8 cellular contexts compared by ENCODE assay signal in genomic region chr13:29594310-29594709, GRCh38. TPM values are rescaled to one million over a fixed set of nuclear protein-coding genes. Genes with fewer than 3 reads are reported as not detected.
DNase-seq lines count a peak whose midpoint lies in the region; ATAC-seq, FAIRE-seq and TF ChIP-seq lines count a peak whose summit lies in the region.

No MANE protein-coding gene starts in this region.

- H3K4me2 ChIP-seq in hepatocyte: peak overlapping the region; percentile 95

- DNase-seq in Daoy (ENCODE audit: low read depth): peak; percentile 75
- DNase-seq in HS-5 (ENCODE audit: low read depth): peak; percentile 58
- DNase-seq in RPMI8226: peak; percentile 63
- peak; percentile 27 for DNase-seq in amniotic stem cell (lab: John Stamatoyannopoulos, UW)
- peak; percentile 61 for DNase-seq in hepatocyte (ENCODE audit: low spot score)
- peak; percentile 68 for DNase-seq in small intestine
- DNase-seq in cerebellar nuclear complex (lab: John Stamatoyannopoulos, UW): no peak

- TF ChIP-seq CTCF in hepatocyte (IDR thresholded peaks at IDR 0.05; ENCODE audit: poor library complexity): no peak

- no peaks in the 10 kb centered on the region for H3K9me3 ChIP-seq in hepatocyte (ENCODE audit: low read depth)
- no peaks in the 10 kb centered on the region for H3K9me3 ChIP-seq in small intestine (ENCODE audit: control insufficient read depth, low read depth)

- H3K4me3 ChIP-seq in hepatocyte (peak overlapping the region; percentile 99), small intestine (ENCODE audit: low read depth in 1 of 2, low read length in 2 of 2) (peak overlapping the region; percentile 77 to 88)

- no peaks in the 10 kb centered on the region for H3K9me2 ChIP-seq in hepatocyte (replicated peaks; ENCODE audit: insufficient read depth)

- H3K4me1 ChIP-seq in hepatocyte (ENCODE audit: insufficient read depth) (peaks cover 4% of the 10 kb centered on the region), small intestine (ENCODE audit: control insufficient read depth in 2 of 2, insufficient read depth in 1 of 2, low read depth in 1 of 2, low read length in 1 of 2) (no peaks in the 10 kb centered on the region)

- H4K20me1 ChIP-seq in hepatocyte (ENCODE audit: insufficient read depth, poor library complexity, severe bottlenecking): peaks cover 25% of the 10 kb centered on the region

- peak; percentile 36 for ATAC-seq in GM21390 (IDR thresholded peaks at IDR 0.05; ENCODE audit: unreplicated experiment)

- H3K27me3 ChIP-seq in hepatocyte (peaks cover 9% of the 10 kb centered on the region), small intestine (ENCODE audit: control insufficient read depth in 2 of 2, insufficient read depth in 2 of 2, low read length in 2 of 2) (no peaks in the 10 kb centered on the region)

- no peaks in the 10 kb centered on the region for H3K36me3 ChIP-seq in hepatocyte (replicated peaks; ENCODE audit: insufficient read depth, low read depth)
- no peaks in the 10 kb centered on the region for H3K36me3 ChIP-seq in small intestine (ENCODE audit: control insufficient read depth in 2 of 2, insufficient read depth in 2 of 2, low read length in 2 of 2)

- H3K27ac ChIP-seq in hepatocyte (peak overlapping the region; percentile 84), small intestine (ENCODE audit: low read depth in 1 of 2, low read length in 1 of 2) (peak overlapping the region; percentile 82 to 91)

- peaks cover 61% of the 10 kb centered on the region for H3K79me2 ChIP-seq in hepatocyte

- FAIRE-seq in small intestine (lab: Jason Lieb, UNC): no peak

- WGBS in hepatocyte (ENCODE audit: low lambda C conversion rate, missing lambda C conversion rate): 17% methylated on average over 9 of the region's 9 CpGs
- WGBS in small intestine, 3 donors: 3 to 17% (median 15%) methylated on average over 9 of the region's 9 CpGs

- H2AFZ ChIP-seq in hepatocyte: peak overlapping the region; percentile 77

RNA-seq across cellular contexts. Expression of gene SLC7A1, which starts 1.2 kb away (rescaled TPM):
- 15.6 and 22.0 TPM in 2 replicates for total RNA-seq in Daoy (2014; rRNA removed; shearing (Covaris generic))
- total RNA-seq in hepatocyte: 10.8 and 16.2 TPM in 2 replicates
- 9.8 and 10.1 TPM in 2 replicates for polyA plus RNA-seq in hepatocyte
- polyA plus RNA-seq in small intestine: 10 to 100 TPM in 1 of 3 donors, 1 to 10 TPM in 2; 3.2 to 34.6 (median 4.2) TPM

Comparison
In these comparisons a context has a peak if more than half of its experiments do, and no peak if none do; other contexts are left out.
1. DNase-seq: peak in Daoy (single experiment), HS-5 (single experiment), RPMI8226 (single experiment), amniotic stem cell (single experiment), hepatocyte (single experiment) and small intestine (single experiment); none in cerebellar nuclear complex (0 of 2).